In the genomic region with DNA sequence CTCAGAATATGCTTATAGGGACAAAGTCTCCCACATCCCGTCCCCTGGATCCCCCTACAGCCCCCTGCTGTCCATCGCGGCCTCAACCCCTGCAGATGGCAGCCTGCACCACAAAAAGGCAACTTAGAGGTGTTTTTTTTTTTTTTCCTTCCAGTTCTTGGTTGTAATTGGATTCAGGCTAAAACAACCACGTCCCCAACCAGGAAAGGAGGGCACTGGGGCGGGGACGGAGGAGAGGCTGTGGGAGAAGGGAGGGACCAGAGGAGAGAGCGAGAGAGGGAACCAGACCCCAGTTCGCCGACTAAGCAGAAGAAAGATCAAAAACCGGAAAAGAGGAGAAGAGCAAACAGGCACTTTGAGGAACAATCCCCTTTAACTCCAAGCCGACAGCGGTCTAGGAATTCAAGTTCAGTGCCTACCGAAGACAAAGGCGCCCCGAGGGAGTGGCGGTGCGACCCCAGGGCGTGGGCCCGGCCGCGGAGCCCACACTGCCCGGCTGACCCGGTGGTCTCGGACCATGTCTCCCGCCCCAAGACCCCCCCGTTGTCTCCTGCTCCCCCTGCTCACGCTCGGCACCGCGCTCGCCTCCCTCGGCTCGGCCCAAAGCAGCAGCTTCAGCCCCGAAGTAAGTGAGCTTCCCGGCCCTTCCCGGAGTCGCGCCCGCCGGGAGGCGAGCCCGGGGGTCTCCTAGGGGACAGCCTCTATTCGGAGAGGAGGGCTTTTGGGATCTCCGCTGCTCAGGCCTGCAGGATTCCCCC, we compare ENCODE assay signal across 1 cellular context.
TF ChIP-seq lines count a peak whose summit lies in the region.

A gene (plus strand): TSS at position 285 of the 758 bp plus-strand sequence. CDS start 233 bp downstream, at position 518.

TF ChIP-seq in HepG2, 621 proteins besides CTCF, POLR2A, EP300 and RAD21 (continued from another document and continues in another):
- TF ChIP-seq, protein P1, sequence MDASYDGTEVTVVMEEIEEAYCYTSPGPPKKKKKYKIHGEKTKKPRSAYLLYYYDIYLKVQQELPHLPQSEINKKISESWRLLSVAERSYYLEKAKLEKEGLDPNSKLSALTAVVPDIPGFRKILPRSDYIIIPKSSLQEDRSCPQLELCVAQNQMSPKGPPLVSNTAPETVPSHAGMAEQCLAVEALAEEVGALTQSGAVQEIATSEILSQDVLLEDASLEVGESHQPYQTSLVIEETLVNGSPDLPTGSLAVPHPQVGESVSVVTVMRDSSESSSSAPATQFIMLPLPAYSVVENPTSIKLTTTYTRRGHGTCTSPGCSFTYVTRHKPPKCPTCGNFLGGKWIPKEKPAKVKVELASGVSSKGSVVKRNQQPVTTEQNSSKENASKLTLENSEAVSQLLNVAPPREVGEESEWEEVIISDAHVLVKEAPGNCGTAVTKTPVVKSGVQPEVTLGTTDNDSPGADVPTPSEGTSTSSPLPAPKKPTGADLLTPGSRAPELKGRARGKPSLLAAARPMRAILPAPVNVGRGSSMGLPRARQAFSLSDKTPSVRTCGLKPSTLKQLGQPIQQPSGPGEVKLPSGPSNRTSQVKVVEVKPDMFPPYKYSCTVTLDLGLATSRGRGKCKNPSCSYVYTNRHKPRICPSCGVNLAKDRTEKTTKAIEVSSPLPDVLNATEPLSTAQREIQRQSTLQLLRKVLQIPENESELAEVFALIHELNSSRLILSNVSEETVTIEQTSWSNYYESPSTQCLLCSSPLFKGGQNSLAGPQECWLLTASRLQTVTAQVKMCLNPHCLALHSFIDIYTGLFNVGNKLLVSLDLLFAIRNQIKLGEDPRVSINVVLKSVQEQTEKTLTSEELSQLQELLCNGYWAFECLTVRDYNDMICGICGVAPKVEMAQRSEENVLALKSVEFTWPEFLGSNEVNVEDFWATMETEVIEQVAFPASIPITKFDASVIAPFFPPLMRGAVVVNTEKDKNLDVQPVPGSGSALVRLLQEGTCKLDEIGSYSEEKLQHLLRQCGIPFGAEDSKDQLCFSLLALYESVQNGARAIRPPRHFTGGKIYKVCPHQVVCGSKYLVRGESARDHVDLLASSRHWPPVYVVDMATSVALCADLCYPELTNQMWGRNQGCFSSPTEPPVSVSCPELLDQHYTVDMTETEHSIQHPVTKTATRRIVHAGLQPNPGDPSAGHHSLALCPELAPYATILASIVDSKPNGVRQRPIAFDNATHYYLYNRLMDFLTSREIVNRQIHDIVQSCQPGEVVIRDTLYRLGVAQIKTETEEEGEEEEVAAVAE (CRISPR knock-in tag; IDR thresholded peaks at IDR 0.05; ENCODE audit: borderline replicate concordance): no peak
- TF ChIP-seq TCF7 (IDR thresholded peaks at IDR 0.05; ENCODE audit: low read depth) (no peak), SMAD3 (CRISPR knock-in tag; IDR thresholded peaks at IDR 0.05) (no peak), ZNF33A (CRISPR knock-in tag; IDR thresholded peaks at IDR 0.05; ENCODE audit: borderline replicate concordance) (no peak), YY1 (IDR thresholded peaks at IDR 0.05; ENCODE audit: insufficient read depth, insufficient replicate concordance, low read depth, low read length) (no peak), ZNF34 (CRISPR knock-in tag; IDR thresholded peaks at IDR 0.05; ENCODE audit: borderline replicate concordance) (no peak), CBX1 (IDR thresholded peaks at IDR 0.05; ENCODE audit: low read depth) (no peak), HMGA1 (CRISPR knock-in tag; conservative IDR thresholded peaks at IDR 0.05) (no peak), ZNF335 (CRISPR knock-in tag; IDR thresholded peaks at IDR 0.05) (no peak), MZF1 (CRISPR knock-in tag; IDR thresholded peaks at IDR 0.05; ENCODE audit: borderline replicate concordance) (peak; percentile 83; the same call in 1 of the 2 replicates), ASH2L (IDR thresholded peaks at IDR 0.05; ENCODE audit: insufficient read length, low read depth, low read length) (no peak), ZNF577 (CRISPR knock-in tag; IDR thresholded peaks at IDR 0.05; ENCODE audit: borderline replicate concordance, low read depth) (no peak), SALL2 (CRISPR knock-in tag; IDR thresholded peaks at IDR 0.05) (no peak), TAF15 (IDR thresholded peaks at IDR 0.05; ENCODE audit: low read depth, low read length, poor library complexity, severe bottlenecking) (peak; percentile 93), REXO4 (CRISPR knock-in tag; IDR thresholded peaks at IDR 0.05; ENCODE audit: borderline replicate concordance) (no peak), ZNF367 (CRISPR knock-in tag; IDR thresholded peaks at IDR 0.05; ENCODE audit: borderline replicate concordance) (no peak), ZNF616 (CRISPR knock-in tag; IDR thresholded peaks at IDR 0.05; ENCODE audit: low read depth) (no peak), SIN3A (IDR thresholded peaks at IDR 0.05; ENCODE audit: borderline replicate concordance, low read depth, low read length) (no peak; the same call in 1 of the 2 replicates), ATRX (CRISPR knock-in tag; IDR thresholded peaks at IDR 0.05; ENCODE audit: borderline replicate concordance) (no peak), TOPORS (CRISPR knock-in tag; IDR thresholded peaks at IDR 0.05) (no peak), NCOA2 (CRISPR knock-in tag; IDR thresholded peaks at IDR 0.05) (no peak), TBP (CRISPR knock-in tag; IDR thresholded peaks at IDR 0.05) (no peak), ZNF292 (CRISPR knock-in tag; IDR thresholded peaks at IDR 0.05; ENCODE audit: borderline replicate concordance, low read depth) (no peak), FOXM1 (CRISPR knock-in tag; IDR thresholded peaks at IDR 0.05) (no peak), HOXA3 (CRISPR knock-in tag; IDR thresholded peaks at IDR 0.05) (0 out of 2 replicates have a peak, but pooled peaks have one; percentile 37), SSRP1 (CRISPR knock-in tag; IDR thresholded peaks at IDR 0.05) (no peak), ZNF451 (CRISPR knock-in tag; IDR thresholded peaks at IDR 0.05) (no peak), ZNF296 (CRISPR knock-in tag; conservative IDR thresholded peaks at IDR 0.05) (no peak), HNRNPL (IDR thresholded peaks at IDR 0.05; ENCODE audit: low read depth, low read length) (no peak), ZNF180 (CRISPR knock-in tag; IDR thresholded peaks at IDR 0.05; ENCODE audit: borderline replicate concordance, low read depth) (no peak), ZNF670 (CRISPR knock-in tag; IDR thresholded peaks at IDR 0.05; ENCODE audit: borderline replicate concordance) (0 out of 2 replicates have a peak, but pooled peaks have one; percentile 29), KLF15 (CRISPR knock-in tag; IDR thresholded peaks at IDR 0.05; ENCODE audit: borderline replicate concordance) (no peak; the same call in 1 of the 2 replicates), RFXANK (CRISPR knock-in tag; IDR thresholded peaks at IDR 0.05) (no peak), RFXAP (CRISPR knock-in tag; IDR thresholded peaks at IDR 0.05; ENCODE audit: borderline replicate concordance) (peak; percentile 70; the same call in 1 of the 2 replicates), ZNF557 (CRISPR knock-in tag; IDR thresholded peaks at IDR 0.05) (no peak), BRCA1 (CRISPR knock-in tag; IDR thresholded peaks at IDR 0.05) (0 out of 2 replicates have a peak, but pooled peaks have one; percentile 44), NFE2L1 (CRISPR knock-in tag; IDR thresholded peaks at IDR 0.05; ENCODE audit: borderline replicate concordance) (no peak)
- TF ChIP-seq, protein P2, sequence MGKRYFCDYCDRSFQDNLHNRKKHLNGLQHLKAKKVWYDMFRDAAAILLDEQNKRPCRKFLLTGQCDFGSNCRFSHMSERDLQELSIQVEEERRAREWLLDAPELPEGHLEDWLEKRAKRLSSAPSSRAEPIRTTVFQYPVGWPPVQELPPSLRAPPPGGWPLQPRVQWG (CRISPR knock-in tag; IDR thresholded peaks at IDR 0.05; ENCODE audit: borderline replicate concordance, low read depth): no peak
- TF ChIP-seq, protein P3, sequence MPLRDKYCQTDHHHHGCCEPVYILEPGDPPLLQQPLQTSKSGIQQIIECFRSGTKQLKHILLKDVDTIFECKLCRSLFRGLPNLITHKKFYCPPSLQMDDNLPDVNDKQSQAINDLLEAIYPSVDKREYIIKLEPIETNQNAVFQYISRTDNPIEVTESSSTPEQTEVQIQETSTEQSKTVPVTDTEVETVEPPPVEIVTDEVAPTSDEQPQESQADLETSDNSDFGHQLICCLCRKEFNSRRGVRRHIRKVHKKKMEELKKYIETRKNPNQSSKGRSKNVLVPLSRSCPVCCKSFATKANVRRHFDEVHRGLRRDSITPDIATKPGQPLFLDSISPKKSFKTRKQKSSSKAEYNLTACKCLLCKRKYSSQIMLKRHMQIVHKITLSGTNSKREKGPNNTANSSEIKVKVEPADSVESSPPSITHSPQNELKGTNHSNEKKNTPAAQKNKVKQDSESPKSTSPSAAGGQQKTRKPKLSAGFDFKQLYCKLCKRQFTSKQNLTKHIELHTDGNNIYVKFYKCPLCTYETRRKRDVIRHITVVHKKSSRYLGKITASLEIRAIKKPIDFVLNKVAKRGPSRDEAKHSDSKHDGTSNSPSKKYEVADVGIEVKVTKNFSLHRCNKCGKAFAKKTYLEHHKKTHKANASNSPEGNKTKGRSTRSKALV (CRISPR knock-in tag; IDR thresholded peaks at IDR 0.05): no peak; the same call in 1 of the 2 replicates
- TF ChIP-seq, protein P4, sequence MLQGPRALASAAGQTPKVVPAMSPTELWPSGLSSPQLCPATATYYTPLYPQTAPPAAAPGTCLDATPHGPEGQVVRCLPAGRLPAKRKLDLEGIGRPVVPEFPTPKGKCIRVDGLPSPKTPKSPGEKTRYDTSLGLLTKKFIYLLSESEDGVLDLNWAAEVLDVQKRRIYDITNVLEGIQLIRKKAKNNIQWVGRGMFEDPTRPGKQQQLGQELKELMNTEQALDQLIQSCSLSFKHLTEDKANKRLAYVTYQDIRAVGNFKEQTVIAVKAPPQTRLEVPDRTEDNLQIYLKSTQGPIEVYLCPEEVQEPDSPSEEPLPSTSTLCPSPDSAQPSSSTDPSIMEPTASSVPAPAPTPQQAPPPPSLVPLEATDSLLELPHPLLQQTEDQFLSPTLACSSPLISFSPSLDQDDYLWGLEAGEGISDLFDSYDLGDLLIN (CRISPR knock-in tag; IDR thresholded peaks at IDR 0.05; ENCODE audit: borderline replicate concordance): 0 out of 2 replicates have a peak, but pooled peaks have one; percentile 19
- TF ChIP-seq, protein P5, sequence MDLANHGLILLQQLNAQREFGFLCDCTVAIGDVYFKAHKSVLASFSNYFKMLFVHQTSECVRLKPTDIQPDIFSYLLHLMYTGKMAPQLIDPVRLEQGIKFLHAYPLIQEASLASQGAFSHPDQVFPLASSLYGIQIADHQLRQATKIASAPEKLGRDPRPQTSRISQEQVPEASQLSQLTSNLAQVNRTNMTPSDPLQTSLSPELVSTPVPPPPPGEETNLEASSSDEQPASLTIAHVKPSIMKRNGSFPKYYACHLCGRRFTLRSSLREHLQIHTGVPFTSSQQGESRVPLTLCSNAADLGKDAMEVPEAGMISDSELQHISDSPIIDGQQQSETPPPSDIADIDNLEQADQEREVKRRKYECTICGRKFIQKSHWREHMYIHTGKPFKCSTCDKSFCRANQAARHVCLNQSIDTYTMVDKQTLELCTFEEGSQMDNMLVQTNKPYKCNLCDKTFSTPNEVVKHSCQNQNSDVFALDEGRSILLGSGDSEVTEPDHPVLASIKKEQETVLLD (CRISPR knock-in tag; IDR thresholded peaks at IDR 0.05; ENCODE audit: low read depth): no peak
- TF ChIP-seq, protein P6, sequence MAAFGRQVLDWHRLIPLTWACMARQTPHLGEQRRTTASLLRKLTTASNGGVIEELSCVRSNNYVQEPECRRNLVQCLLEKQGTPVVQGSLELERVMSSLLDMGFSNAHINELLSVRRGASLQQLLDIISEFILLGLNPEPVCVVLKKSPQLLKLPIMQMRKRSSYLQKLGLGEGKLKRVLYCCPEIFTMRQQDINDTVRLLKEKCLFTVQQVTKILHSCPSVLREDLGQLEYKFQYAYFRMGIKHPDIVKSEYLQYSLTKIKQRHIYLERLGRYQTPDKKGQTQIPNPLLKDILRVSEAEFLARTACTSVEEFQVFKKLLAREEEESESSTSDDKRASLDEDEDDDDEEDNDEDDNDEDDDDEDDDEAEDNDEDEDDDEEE (CRISPR knock-in tag; IDR thresholded peaks at IDR 0.05): no peak
- TF ChIP-seq, protein P7, sequence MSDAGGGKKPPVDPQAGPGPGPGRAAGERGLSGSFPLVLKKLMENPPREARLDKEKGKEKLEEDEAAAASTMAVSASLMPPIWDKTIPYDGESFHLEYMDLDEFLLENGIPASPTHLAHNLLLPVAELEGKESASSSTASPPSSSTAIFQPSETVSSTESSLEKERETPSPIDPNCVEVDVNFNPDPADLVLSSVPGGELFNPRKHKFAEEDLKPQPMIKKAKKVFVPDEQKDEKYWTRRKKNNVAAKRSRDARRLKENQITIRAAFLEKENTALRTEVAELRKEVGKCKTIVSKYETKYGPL (CRISPR knock-in tag; IDR thresholded peaks at IDR 0.05): no peak
- TF ChIP-seq, protein P8, sequence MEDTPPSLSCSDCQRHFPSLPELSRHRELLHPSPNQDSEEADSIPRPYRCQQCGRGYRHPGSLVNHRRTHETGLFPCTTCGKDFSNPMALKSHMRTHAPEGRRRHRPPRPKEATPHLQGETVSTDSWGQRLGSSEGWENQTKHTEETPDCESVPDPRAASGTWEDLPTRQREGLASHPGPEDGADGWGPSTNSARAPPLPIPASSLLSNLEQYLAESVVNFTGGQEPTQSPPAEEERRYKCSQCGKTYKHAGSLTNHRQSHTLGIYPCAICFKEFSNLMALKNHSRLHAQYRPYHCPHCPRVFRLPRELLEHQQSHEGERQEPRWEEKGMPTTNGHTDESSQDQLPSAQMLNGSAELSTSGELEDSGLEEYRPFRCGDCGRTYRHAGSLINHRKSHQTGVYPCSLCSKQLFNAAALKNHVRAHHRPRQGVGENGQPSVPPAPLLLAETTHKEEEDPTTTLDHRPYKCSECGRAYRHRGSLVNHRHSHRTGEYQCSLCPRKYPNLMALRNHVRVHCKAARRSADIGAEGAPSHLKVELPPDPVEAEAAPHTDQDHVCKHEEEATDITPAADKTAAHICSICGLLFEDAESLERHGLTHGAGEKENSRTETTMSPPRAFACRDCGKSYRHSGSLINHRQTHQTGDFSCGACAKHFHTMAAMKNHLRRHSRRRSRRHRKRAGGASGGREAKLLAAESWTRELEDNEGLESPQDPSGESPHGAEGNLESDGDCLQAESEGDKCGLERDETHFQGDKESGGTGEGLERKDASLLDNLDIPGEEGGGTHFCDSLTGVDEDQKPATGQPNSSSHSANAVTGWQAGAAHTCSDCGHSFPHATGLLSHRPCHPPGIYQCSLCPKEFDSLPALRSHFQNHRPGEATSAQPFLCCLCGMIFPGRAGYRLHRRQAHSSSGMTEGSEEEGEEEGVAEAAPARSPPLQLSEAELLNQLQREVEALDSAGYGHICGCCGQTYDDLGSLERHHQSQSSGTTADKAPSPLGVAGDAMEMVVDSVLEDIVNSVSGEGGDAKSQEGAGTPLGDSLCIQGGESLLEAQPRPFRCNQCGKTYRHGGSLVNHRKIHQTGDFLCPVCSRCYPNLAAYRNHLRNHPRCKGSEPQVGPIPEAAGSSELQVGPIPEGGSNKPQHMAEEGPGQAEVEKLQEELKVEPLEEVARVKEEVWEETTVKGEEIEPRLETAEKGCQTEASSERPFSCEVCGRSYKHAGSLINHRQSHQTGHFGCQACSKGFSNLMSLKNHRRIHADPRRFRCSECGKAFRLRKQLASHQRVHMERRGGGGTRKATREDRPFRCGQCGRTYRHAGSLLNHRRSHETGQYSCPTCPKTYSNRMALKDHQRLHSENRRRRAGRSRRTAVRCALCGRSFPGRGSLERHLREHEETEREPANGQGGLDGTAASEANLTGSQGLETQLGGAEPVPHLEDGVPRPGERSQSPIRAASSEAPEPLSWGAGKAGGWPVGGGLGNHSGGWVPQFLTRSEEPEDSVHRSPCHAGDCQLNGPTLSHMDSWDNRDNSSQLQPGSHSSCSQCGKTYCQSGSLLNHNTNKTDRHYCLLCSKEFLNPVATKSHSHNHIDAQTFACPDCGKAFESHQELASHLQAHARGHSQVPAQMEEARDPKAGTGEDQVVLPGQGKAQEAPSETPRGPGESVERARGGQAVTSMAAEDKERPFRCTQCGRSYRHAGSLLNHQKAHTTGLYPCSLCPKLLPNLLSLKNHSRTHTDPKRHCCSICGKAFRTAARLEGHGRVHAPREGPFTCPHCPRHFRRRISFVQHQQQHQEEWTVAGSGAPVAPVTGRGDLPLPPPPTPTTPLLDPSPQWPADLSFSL (CRISPR knock-in tag; IDR thresholded peaks at IDR 0.05): no peak
